ENCODE assay signal across 27 cellular contexts in genomic region chr2:205726506-205726905, GRCh38.
"Had no signal": no experiment of that assay in that cellular context is flagged by ENCODE, and none has a peak within 500 bp of the region (broad histone marks: within the 10 kb centered on the region; RNA-seq: fewer than 3 reads in every experiment).

No MANE protein-coding gene starts in this region.

- DNase-seq: activated CD4-positive, alpha-beta T cell treated with anti-CD3 and anti-CD28 coated beads for 4 hours; activated CD4-positive, alpha-beta T cell treated with anti-CD3 and anti-CD28 coated beads, Interleukin-2, amount 50 U/mL, for 48 hours; activated CD8-positive, alpha-beta memory T cell treated with anti-CD3 and anti-CD28 coated beads for 24 hours; activated effector memory CD4-positive, alpha-beta T cell treated with Interleukin-2 at 50 U/mL for 16 hours; activated naive CD4-positive, alpha-beta T cell treated with Interleukin-2 at 50 U/mL for 16 hours; adrenal gland; aorta; body of pancreas; cerebellar nuclear complex; dorsolateral prefrontal cortex; effector memory CD4-positive, alpha-beta T cell; erythroblast; head of caudate nucleus; hippocampal formation; kidney; left colon; midbrain; natural killer cell; pancreas; stimulated activated CD4-positive, alpha-beta T cell treated with anti-CD3 and anti-CD28 coated beads, Interleukin-15, amount 100 ng/mL, for 24 hours; stimulated activated CD4-positive, alpha-beta T cell treated with anti-CD3 and anti-CD28 coated beads, Interleukin-2, amount 100 ng/mL, for 24 hours; stimulated activated naive CD4-positive, alpha-beta T cell; T-helper 1 cell had no signal

- H3K36me3 ChIP-seq: pancreas, prostate gland had no signal

- H3K4me3 ChIP-seq: adrenal gland, body of pancreas, cardiac muscle cell, coronary artery, dorsolateral prefrontal cortex, pancreas, prostate gland, tibial nerve had no signal

- H3K9me3 ChIP-seq: adrenal gland, body of pancreas, pancreas, prostate gland, tibial nerve had no signal

- H3K27ac ChIP-seq: adrenal gland, body of pancreas, cardiac muscle cell, coronary artery, dorsolateral prefrontal cortex, pancreas, prostate gland had no signal

- H3K4me1 ChIP-seq: body of pancreas, pancreas, prostate gland had no signal

- H3K27me3 ChIP-seq: adrenal gland, body of pancreas, cardiac muscle cell, dorsolateral prefrontal cortex, pancreas, tibial nerve had no signal
